ENCODE assay signal across 8 cellular contexts in the genomic region with DNA sequence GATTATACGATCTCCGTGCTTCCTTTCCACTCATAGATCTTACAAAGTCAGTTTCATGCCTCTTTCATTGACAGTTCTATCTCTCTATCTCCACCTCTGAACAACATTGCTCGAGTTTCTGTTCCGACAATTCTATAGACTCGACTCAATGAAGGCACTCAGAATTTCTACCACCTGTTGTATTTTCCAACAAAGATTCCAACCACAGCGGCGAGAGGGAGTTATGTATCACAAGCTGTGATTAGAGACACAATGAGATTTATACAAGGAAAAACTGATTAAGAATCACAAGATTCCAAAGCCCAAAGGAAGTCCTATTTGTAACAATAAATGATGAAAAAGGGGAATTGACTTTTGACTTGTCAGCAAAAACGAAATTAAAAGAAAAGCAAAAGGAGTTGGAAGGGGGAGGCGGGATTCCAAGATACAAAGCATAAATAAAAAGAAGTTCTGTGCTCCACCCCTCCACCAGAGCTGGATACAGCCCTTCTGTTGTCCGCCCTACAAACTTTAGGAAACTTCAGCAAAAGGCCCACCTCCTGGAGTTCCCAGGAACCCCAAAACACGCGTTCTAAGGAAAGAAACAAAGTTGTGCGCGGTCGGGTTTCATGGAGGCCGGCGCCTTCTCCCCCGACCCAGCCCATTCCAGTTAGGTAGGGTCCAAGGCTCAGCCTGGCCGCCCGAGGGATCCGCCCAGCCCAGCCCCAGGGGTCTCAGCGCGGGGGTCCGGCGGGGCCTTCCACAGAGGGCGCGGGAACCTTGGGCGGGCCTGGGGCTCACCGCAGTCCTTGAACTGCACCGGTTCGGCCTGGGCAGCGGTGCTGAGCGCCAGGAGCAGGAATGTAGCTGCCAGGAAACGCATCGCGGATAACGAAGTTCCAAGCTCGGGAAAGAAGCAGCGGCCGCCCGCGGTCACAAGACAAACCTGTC.
DNase-seq lines count a peak whose midpoint lies in the region; ATAC-seq and FAIRE-seq lines count a peak whose summit lies in the region.

A gene (minus strand): TSS at position 893 of the 930 bp plus-strand sequence. CDS start 31 bp downstream, at position 862.

- H3K36me3 ChIP-seq in ACC112 (ENCODE audit: insufficient read depth, low read length) (0 out of 2 replicates have a peak, but pooled peaks cover 3% of the 10 kb centered on the region), adipocyte (ENCODE audit: control insufficient read depth, insufficient read depth, low read length, severe bottlenecking) (peaks cover 3% of the 10 kb centered on the region), iPS-15b (ENCODE audit: control insufficient read depth, insufficient read depth, low read length) (peaks cover 9% of the 10 kb centered on the region)

- FAIRE-seq in RCC 7860 (lab: Jason Lieb, UNC) = no peak

- no peaks in the 10 kb centered on the region for H3K9me3 ChIP-seq in adipocyte (ENCODE audit: control insufficient read depth, low read length)
- no peaks in the 10 kb centered on the region for H3K9me3 ChIP-seq in iPS-15b (ENCODE audit: control insufficient read depth, insufficient read depth, low read length)

- peak; percentile 55 for DNase-seq in adipocyte (ENCODE audit: low read depth)
- no peak for DNase-seq in NCI-H82 treated with DMSO at 0.1 percent for 48 hours (lab: John Stamatoyannopoulos, UW; ENCODE audit: unreplicated experiment)
- no peak for DNase-seq in RCC 7860 (ENCODE audit: low spot score)

- H3K79me2 ChIP-seq in ACC112 (ENCODE audit: control insufficient read depth, insufficient read depth, low read length, unreplicated experiment) = peaks cover 42% of the 10 kb centered on the region

- H3K27ac ChIP-seq in ACC112 (ENCODE audit: low read depth, low read length) (peak within 1 kb of the TSS; percentile 56; the same call in 1 of the 2 replicates), skin epidermis (peak within 1 kb of the TSS; percentile 82 to 95 (median 92))

- H3K4me1 ChIP-seq in ACC112 (ENCODE audit: control insufficient read depth, insufficient read depth, low read length, unreplicated experiment) (peaks cover 44% of the 10 kb centered on the region), adipocyte (ENCODE audit: control insufficient read depth, insufficient read depth, low read length) (peaks cover 41% of the 10 kb centered on the region), iPS-15b (ENCODE audit: control insufficient read depth, insufficient read depth, low read length) (peaks cover 13% of the 10 kb centered on the region)

- H3K4me3 ChIP-seq in ACC112 (ENCODE audit: low read depth, low read length) = peak within 1 kb of the TSS; percentile 97
- peak within 1 kb of the TSS; percentile 97 for H3K4me3 ChIP-seq in adipocyte (ENCODE audit: low read length)
- H3K4me3 ChIP-seq in iPS-15b (ENCODE audit: low read depth, low read length) = peak within 1 kb of the TSS; percentile 99
- H3K4me3 ChIP-seq in skin epidermis = peak within 1 kb of the TSS; percentile 59 to 97 (median 92)

- H3K27me3 ChIP-seq in ACC112 (ENCODE audit: insufficient read depth, low read length) = no peaks in the 10 kb centered on the region
- H3K27me3 ChIP-seq in adipocyte (replicated peaks; ENCODE audit: control insufficient read depth, insufficient read depth, low read length) = no peaks in the 10 kb centered on the region
- no peaks in the 10 kb centered on the region for H3K27me3 ChIP-seq in iPS-15b (ENCODE audit: control insufficient read depth, insufficient read depth, low read length)

- H3K9ac ChIP-seq in adipocyte (ENCODE audit: low read length) = peak within 1 kb of the TSS; percentile 96
- H3K9ac ChIP-seq in iPS-15b (ENCODE audit: low read depth, low read length) = peak within 1 kb of the TSS; percentile 77

- ATAC-seq in GM19324 (IDR thresholded peaks at IDR 0.05; ENCODE audit: low FRiP score, unreplicated experiment) = peak; percentile 11
- ATAC-seq in HG03565 (IDR thresholded peaks at IDR 0.05; ENCODE audit: unreplicated experiment) = peak; percentile 1

- H2AFZ ChIP-seq in ACC112 (ENCODE audit: low read length, unreplicated experiment) = peak within 1 kb of the TSS; percentile 92
